17 cellular contexts compared by ENCODE assay signal in the genomic region with DNA sequence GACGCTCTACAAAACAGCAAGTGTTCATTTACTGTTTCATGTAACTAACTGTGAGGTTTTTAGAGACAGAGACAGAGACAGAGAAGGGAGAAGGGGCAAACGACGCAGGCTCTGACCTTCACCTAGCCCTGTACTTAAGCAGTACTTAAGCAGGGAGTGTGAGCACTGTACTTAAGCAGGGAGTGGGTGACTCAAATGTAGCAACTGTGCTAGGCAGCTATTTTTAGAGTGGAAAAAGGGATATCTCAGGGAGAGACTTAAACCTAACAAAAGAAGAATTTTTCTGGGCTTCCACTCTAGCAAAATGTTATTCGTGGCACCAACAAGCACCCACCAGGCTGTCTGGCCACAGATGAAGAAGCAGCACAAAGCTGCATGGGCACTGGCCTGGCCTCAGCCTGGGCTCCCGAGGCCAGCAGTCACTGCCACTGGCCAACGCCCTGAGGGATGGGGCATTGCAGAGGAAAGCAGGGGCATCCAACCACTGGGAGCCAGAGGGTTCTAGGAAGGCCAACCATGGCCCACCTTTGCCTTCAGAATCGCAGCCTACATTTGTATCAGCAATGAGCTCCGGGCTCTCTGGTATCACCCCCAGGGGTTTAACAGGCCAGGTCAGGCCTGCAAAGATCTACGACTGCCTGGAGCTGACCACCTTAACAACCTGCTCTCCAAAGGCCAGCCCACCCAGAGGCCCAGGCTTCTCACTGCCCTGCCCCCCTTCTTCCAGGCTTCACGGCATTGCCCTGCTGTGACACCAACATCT.
DNase-seq lines count a peak whose midpoint lies in the region; ATAC-seq and TF ChIP-seq lines count a peak whose summit lies in the region.
"Had no signal": no experiment of that assay in that cellular context is flagged by ENCODE, and none has a peak within 500 bp of the region (broad histone marks: within the 10 kb centered on the region; RNA-seq: fewer than 3 reads in every experiment).

No MANE protein-coding gene starts in this region.

- DNase-seq in HFFc6: peak; percentile 8
- no peak for DNase-seq in endothelial cell (ENCODE audit: low spot score)
- DNase-seq in left lung: no peak
- peak; percentile 20 for DNase-seq in superior temporal gyrus (ENCODE audit: extremely low spot score)
- no peak for DNase-seq in middle frontal gyrus (ENCODE audit: extremely low spot score, low spot score)
- DNase-seq in activated naive CD4-positive, alpha-beta T cell treated with anti-CD3 and anti-CD28 coated beads, Interleukin-2, amount 50 U/mL, for 72 hours (ENCODE audit: low spot score in 2 of 2): no peak
- DNase-seq: activated naive CD4-positive, alpha-beta T cell treated with anti-CD3 and anti-CD28 coated beads, Interleukin-2, amount 50 U/mL, for 16 hours; activated T-cell treated with anti-CD3 and anti-CD28 coated beads, Interleukin-2, amount 50 U/mL, for 1 hour; effector CD8-positive, alpha-beta T cell; NCI-H1048; stimulated activated naive CD4-positive, alpha-beta T cell; T-helper 1 cell had no signal

- no peaks in the 10 kb centered on the region for H3K9me3 ChIP-seq in left lung

- H3K27ac Mint-ChIP-seq in HFFc6 (no peak overlapping the region), endothelial cell (ENCODE audit: unreplicated experiment) (peak overlapping the region; percentile 70)
- H3K27ac Mint-ChIP-seq in activated naive CD4-positive, alpha-beta T cell treated with anti-CD3 and anti-CD28 coated beads, Interleukin-2, amount 50 U/mL, for 72 hours: no peak overlapping the region
- H3K27ac Mint-ChIP-seq: type B pancreatic cell had no signal

- H3K4me1 Mint-ChIP-seq in HFFc6 (ENCODE audit: low read depth): peaks cover 7% of the 10 kb centered on the region
- peaks cover 5% of the 10 kb centered on the region for H3K4me1 Mint-ChIP-seq in endothelial cell (ENCODE audit: unreplicated experiment)

- no peak overlapping the region for H3K27ac ChIP-seq in left lung
- H3K27ac ChIP-seq: VCaP had no signal

- H3K4me3 Mint-ChIP-seq in HFFc6 (no peak overlapping the region), endothelial cell (ENCODE audit: unreplicated experiment) (no peak overlapping the region)
- H3K4me3 Mint-ChIP-seq: neural crest cell, type B pancreatic cell had no signal

- ATAC-seq in left lung (peak; percentile 95), HG02763 (IDR thresholded peaks at IDR 0.05; ENCODE audit: unreplicated experiment) (no peak), GM18520 (IDR thresholded peaks at IDR 0.05; ENCODE audit: unreplicated experiment) (no peak)
- ATAC-seq in activated naive CD4-positive, alpha-beta T cell treated with anti-CD3 and anti-CD28 coated beads, Interleukin-2, amount 50 U/mL, for 72 hours: no peak

- intact Hi-C loops in left lung (cut with DNase I): no loop called here

- TF ChIP-seq CTCF in HFFc6 (IDR thresholded peaks at IDR 0.05): no peak
- no peak for TF ChIP-seq CTCF in endothelial cell (IDR thresholded peaks at IDR 0.05; ENCODE audit: unreplicated experiment)
- no peak for TF ChIP-seq CTCF in left lung (IDR thresholded peaks at IDR 0.05)

- H3K36me3 ChIP-seq in left lung: no peaks in the 10 kb centered on the region

- H3K27me3 ChIP-seq in left lung: no peaks in the 10 kb centered on the region

- H3K4me1 ChIP-seq in left lung: peaks cover 0 to 6% of the 10 kb centered on the region in 2 donors

- H3K36me3 Mint-ChIP-seq in HFFc6 (ENCODE audit: low read depth) (no peaks in the 10 kb centered on the region), endothelial cell (ENCODE audit: low read depth, unreplicated experiment) (no peaks in the 10 kb centered on the region)
- H3K36me3 Mint-ChIP-seq in activated naive CD4-positive, alpha-beta T cell treated with anti-CD3 and anti-CD28 coated beads, Interleukin-2, amount 50 U/mL, for 72 hours: no peaks in the 10 kb centered on the region
- H3K36me3 Mint-ChIP-seq: type B pancreatic cell had no signal

- no peak overlapping the region for H3K4me3 ChIP-seq in left lung

- no peaks in the 10 kb centered on the region for H3K9me3 Mint-ChIP-seq in HFFc6
- H3K9me3 Mint-ChIP-seq in endothelial cell (ENCODE audit: unreplicated experiment): no peaks in the 10 kb centered on the region
- no peaks in the 10 kb centered on the region for H3K9me3 Mint-ChIP-seq in activated naive CD4-positive, alpha-beta T cell treated with anti-CD3 and anti-CD28 coated beads, Interleukin-2, amount 50 U/mL, for 72 hours
- H3K9me3 Mint-ChIP-seq: neural crest cell, type B pancreatic cell had no signal

- H3K27me3 Mint-ChIP-seq in HFFc6 (ENCODE audit: insufficient read depth) (peaks cover 20% of the 10 kb centered on the region), endothelial cell (ENCODE audit: unreplicated experiment) (peaks cover 13% of the 10 kb centered on the region)

Comparison
In these comparisons a context has a peak if more than half of its experiments do, and no peak if none do; other contexts are left out.
1. DNase-seq: peak in HFFc6 (single experiment) and superior temporal gyrus (single experiment); none in endothelial cell (single experiment), left lung (0 of 2), middle frontal gyrus (single experiment) and activated naive CD4-positive, alpha-beta T cell treated with anti-CD3 and anti-CD28 coated beads, Interleukin-2, amount 50 U/mL, for 72 hours (0 of 2).